In genomic region chr13:50911051-50911690, GRCh38 we compare ENCODE assay signal across 8 cellular contexts. TPM values are rescaled to one million over a fixed set of nuclear protein-coding genes. Genes with fewer than 3 reads are reported as not detected.
DNase-seq lines count a peak whose midpoint lies in the region; ATAC-seq lines count a peak whose summit lies in the region.

No MANE protein-coding gene starts in this region.

- no peak overlapping the region for H4K8ac ChIP-seq in mesendoderm (ENCODE audit: low read depth, low read length)

- H4K5ac ChIP-seq in mesendoderm (ENCODE audit: low read length): no peak overlapping the region

- H3K4me2 ChIP-seq in mesendoderm (ENCODE audit: low read length): peak overlapping the region; percentile 6

- peak overlapping the region; percentile 36 for H3K56ac ChIP-seq in mesendoderm (ENCODE audit: low read length)

- H3K4me3 ChIP-seq in adipocyte (ENCODE audit: low read length): peak overlapping the region; percentile 92
- H3K4me3 ChIP-seq in mesendoderm (ENCODE audit: low read length): no peak overlapping the region

- H2AK5ac ChIP-seq in mesendoderm (ENCODE audit: low read length): no peak overlapping the region

- H3K79me2 ChIP-seq in mesendoderm (ENCODE audit: control insufficient read depth, insufficient read depth, low read length): peaks cover 6% of the 10 kb centered on the region

- H3K4ac ChIP-seq in mesendoderm (ENCODE audit: low read depth, low read length): no peak overlapping the region

- peak overlapping the region; percentile 41 for H3K18ac ChIP-seq in mesendoderm (ENCODE audit: low read length)

- no peak overlapping the region for H2BK5ac ChIP-seq in mesendoderm (ENCODE audit: low read length)

- no peak overlapping the region for H2BK120ac ChIP-seq in mesendoderm (ENCODE audit: low read depth, low read length)

- no peak overlapping the region for H3K27ac ChIP-seq in mesendoderm (ENCODE audit: low read depth, low read length)

- WGBS in mesendoderm (ENCODE audit: extremely low coverage, insufficient coverage, low lambda C conversion rate): no CpG with 5 or more reads among the region's 6 CpGs

- intact Hi-C loops in posterior vena cava (cut with DNase I): no loop called here

- H3K4me1 ChIP-seq in adipocyte (ENCODE audit: control insufficient read depth, insufficient read depth, low read length) (peaks cover 29% of the 10 kb centered on the region), mesendoderm (ENCODE audit: control insufficient read depth, low read depth, low read length) (peaks cover 2% of the 10 kb centered on the region)

- peak; percentile 30 for DNase-seq in GDM1 (lab: John Stamatoyannopoulos, UW)
- peak; percentile 10 for DNase-seq in LoVo (ENCODE audit: low spot score)
- peak; percentile 42 for DNase-seq in adipocyte (ENCODE audit: low read depth)
- no peak for DNase-seq in mesendoderm
- DNase-seq in GM19238 (ENCODE audit: insufficient read length, low spot score): no peak
- no peak for DNase-seq in posterior vena cava (ENCODE audit: low spot score)
- no peak for DNase-seq in UCSD-AML1 (lab: John Stamatoyannopoulos, UW; ENCODE audit: unreplicated experiment)

- H3K9me3 ChIP-seq in adipocyte (ENCODE audit: control insufficient read depth, low read length): no peaks in the 10 kb centered on the region

- H3K27me3 ChIP-seq in adipocyte (replicated peaks; ENCODE audit: control insufficient read depth, insufficient read depth, low read length): no peaks in the 10 kb centered on the region
- H3K27me3 ChIP-seq in mesendoderm (ENCODE audit: insufficient read depth, low read length, poor library complexity): no peaks in the 10 kb centered on the region

- H2BK15ac ChIP-seq in mesendoderm (replicated peaks; ENCODE audit: low read depth): no peak overlapping the region

- H3K23ac ChIP-seq in mesendoderm (ENCODE audit: low read length): no peak overlapping the region

- ATAC-seq in HG03378 (IDR thresholded peaks at IDR 0.05; ENCODE audit: unreplicated experiment): no peak

- no peaks in the 10 kb centered on the region for H3K36me3 ChIP-seq in adipocyte (ENCODE audit: control insufficient read depth, insufficient read depth, low read length, severe bottlenecking)
- no peaks in the 10 kb centered on the region for H3K36me3 ChIP-seq in mesendoderm (ENCODE audit: control insufficient read depth, insufficient read depth, low read length)

- H3K9ac ChIP-seq in adipocyte (ENCODE audit: low read length) (peak overlapping the region; percentile 95), mesendoderm (ENCODE audit: low read length) (peak overlapping the region; percentile 43)

- H3K79me1 ChIP-seq in mesendoderm (ENCODE audit: low read length): peaks cover 4% of the 10 kb centered on the region

RNA-seq across cellular contexts. Expression of gene RNASEH2B, which starts 1.6 kb away (rescaled TPM):
- 57.1 TPM for polyA plus RNA-seq in mesendoderm (2013, experiment 1 of 2)
- polyA plus RNA-seq in mesendoderm (2013, experiment 2 of 2): 60.6 TPM
- total RNA-seq in posterior vena cava: 10 to 100 TPM; 48.5 to 49.1 TPM

Comparison
In these comparisons a context has a peak if more than half of its experiments do, and no peak if none do; other contexts are left out.
1. DNase-seq: peak in GDM1 (single experiment), LoVo (single experiment) and adipocyte (single experiment); none in mesendoderm (single experiment), GM19238 (single experiment), posterior vena cava (single experiment) and UCSD-AML1 (single experiment).